In the genomic region with DNA sequence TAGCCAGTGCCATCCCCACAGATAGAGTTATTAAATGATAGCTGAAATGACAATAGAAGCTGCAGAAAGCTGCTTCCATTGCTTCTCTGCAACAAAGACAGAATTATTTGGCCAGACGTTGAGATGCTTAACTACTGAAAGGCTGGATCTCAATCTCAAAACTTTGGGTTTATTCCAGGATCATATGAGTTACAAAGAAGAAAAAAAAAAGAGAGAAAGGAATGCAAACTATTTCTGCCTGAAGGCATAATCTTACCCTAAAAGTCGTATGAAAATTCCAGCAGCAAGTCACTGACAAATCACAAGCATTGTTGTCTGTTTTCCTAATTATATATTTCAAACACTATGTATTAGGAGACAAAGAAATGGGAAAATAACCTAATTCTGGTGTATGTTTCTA, we compare ENCODE assay signal across 1 cellular context.
A peak's percentile ranks its signal among the peaks of the same experiment; 100 is the strongest.
TF ChIP-seq lines count a peak whose summit lies in the region.

No MANE protein-coding gene starts in this region.

TF ChIP-seq in H1, 55 proteins besides CTCF, POLR2A, EP300 and RAD21:
- TF ChIP-seq TEAD4 (IDR thresholded peaks at IDR 0.05; ENCODE audit: low read depth, low read length), result peak; percentile 41; the same call in 1 of the 2 replicates
- TF ChIP-seq TAF7 (optimal IDR thresholded peaks at IDR 0.05; ENCODE audit: borderline replicate concordance, low read depth, low read length), result no peak
- TF ChIP-seq HDAC2 (IDR thresholded peaks at IDR 0.05; ENCODE audit: borderline replicate concordance in 1 of 2, low read depth in 2 of 2, low read length in 2 of 2), result no peak
